24 cellular contexts compared by ENCODE assay signal in genomic region chr16:14958323-14958600, GRCh38.
"Had no signal": no experiment of that assay in that cellular context is flagged by ENCODE, and none has a peak within 500 bp of the region (broad histone marks: within the 10 kb centered on the region; RNA-seq: fewer than 3 reads in every experiment).

No MANE protein-coding gene starts in this region.

- H3K27ac ChIP-seq: epithelial cell of prostate, gastrocnemius medialis, parathyroid adenoma, prostate gland, right atrium auricular region, suprapubic skin, transverse colon, upper lobe of right lung, uterus had no signal

- H3K27me3 ChIP-seq: gastrocnemius medialis, right atrium auricular region, suprapubic skin, transverse colon, upper lobe of right lung, uterus had no signal

- DNase-seq: effector CD8-positive, alpha-beta T cell; gastrocnemius medialis; mesenchymal stem cell; naive B cell; stimulated activated CD4-positive, alpha-beta T cell treated with anti-CD3 and anti-CD28 coated beads, Interleukin-12 subunit alpha, Interleukin-12 subunit beta, amount 100 ng/mL, for 4 hours; stimulated activated CD4-positive, alpha-beta T cell treated with anti-CD3 and anti-CD28 coated beads, Interleukin-1b, Interleukin-23, amount 100 ng/mL, for 48 hours; stimulated activated CD4-positive, alpha-beta T cell treated with anti-CD3 and anti-CD28 coated beads, Interleukin-4, amount 100 ng/mL, for 1 hour; stimulated activated CD8-positive, alpha-beta memory T cell treated with anti-CD3 and anti-CD28 coated beads, Interleukin-4, amount 100 ng/mL, for 48 hours; stimulated activated naive CD4-positive, alpha-beta T cell; stimulated activated naive CD8-positive, alpha-beta T cell treated with anti-CD3 and anti-CD28 coated beads, Interleukin-15, amount 100 ng/mL, for 72 hours; transverse colon; upper lobe of right lung; uterus had no signal

- ATAC-seq: gastrocnemius medialis; left lobe of liver; mucosa of descending colon; natural killer cell treated with Interleukin-12 subunit alpha and Interleukin-12 subunit beta and Interleukin-15 and Interleukin-18, amount 100 ng/mL, for 72 hours; sciatic nerve; stimulated activated naive CD8-positive, alpha-beta T cell treated with anti-CD3 and anti-CD28 coated beads, Interleukin-15, amount 100 ng/mL, for 72 hours; upper lobe of right lung had no signal

- H3K4me3 ChIP-seq: gastrocnemius medialis, lung, mucosa of descending colon, prostate gland, right atrium auricular region, smooth muscle cell, suprapubic skin, transverse colon, upper lobe of right lung, uterus had no signal
